1 cellular context compared by ENCODE assay signal in genomic region chr17:76353599-76354316, GRCh38.
TF ChIP-seq lines count a peak whose summit lies in the region.

A gene with protein sequence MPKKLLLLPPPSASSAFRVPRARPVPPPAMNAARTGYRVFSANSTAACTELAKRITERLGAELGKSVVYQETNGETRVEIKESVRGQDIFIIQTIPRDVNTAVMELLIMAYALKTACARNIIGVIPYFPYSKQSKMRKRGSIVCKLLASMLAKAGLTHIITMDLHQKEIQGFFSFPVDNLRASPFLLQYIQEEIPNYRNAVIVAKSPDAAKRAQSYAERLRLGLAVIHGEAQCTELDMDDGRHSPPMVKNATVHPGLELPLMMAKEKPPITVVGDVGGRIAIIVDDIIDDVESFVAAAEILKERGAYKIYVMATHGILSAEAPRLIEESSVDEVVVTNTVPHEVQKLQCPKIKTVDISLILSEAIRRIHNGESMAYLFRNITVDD (minus strand): TSS chr17:76353916. CDS start chr17:76353703, 213 bp downstream.

TF ChIP-seq in HepG2, 621 proteins besides CTCF, POLR2A, EP300 and RAD21 (continued from another document and continues in another):
- no peak for TF ChIP-seq CEBPZ (IDR thresholded peaks at IDR 0.05; ENCODE audit: low read length)
- TF ChIP-seq ATAD3A (CRISPR knock-in tag; IDR thresholded peaks at IDR 0.05), result 0 out of 2 replicates have a peak, but pooled peaks have one; percentile 34
- no peak for TF ChIP-seq FOXM1 (CRISPR knock-in tag; IDR thresholded peaks at IDR 0.05)
- no peak; the same call in 1 of the 2 replicates for TF ChIP-seq NR0B2 (CRISPR knock-in tag; IDR thresholded peaks at IDR 0.05)
- no peak; the same call in 1 of the 2 replicates for TF ChIP-seq ZNF841 (CRISPR knock-in tag; IDR thresholded peaks at IDR 0.05; ENCODE audit: borderline replicate concordance)
- TF ChIP-seq CBX5 (CRISPR knock-in tag; IDR thresholded peaks at IDR 0.05; ENCODE audit: borderline replicate concordance), result peak; percentile 70
- TF ChIP-seq, protein P1, sequence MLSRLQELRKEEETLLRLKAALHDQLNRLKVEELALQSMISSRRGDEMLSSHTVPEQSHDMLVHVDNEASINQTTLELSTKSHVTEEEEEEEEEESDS (CRISPR knock-in tag; IDR thresholded peaks at IDR 0.05; ENCODE audit: borderline replicate concordance), result no peak
- TF ChIP-seq, protein P2, sequence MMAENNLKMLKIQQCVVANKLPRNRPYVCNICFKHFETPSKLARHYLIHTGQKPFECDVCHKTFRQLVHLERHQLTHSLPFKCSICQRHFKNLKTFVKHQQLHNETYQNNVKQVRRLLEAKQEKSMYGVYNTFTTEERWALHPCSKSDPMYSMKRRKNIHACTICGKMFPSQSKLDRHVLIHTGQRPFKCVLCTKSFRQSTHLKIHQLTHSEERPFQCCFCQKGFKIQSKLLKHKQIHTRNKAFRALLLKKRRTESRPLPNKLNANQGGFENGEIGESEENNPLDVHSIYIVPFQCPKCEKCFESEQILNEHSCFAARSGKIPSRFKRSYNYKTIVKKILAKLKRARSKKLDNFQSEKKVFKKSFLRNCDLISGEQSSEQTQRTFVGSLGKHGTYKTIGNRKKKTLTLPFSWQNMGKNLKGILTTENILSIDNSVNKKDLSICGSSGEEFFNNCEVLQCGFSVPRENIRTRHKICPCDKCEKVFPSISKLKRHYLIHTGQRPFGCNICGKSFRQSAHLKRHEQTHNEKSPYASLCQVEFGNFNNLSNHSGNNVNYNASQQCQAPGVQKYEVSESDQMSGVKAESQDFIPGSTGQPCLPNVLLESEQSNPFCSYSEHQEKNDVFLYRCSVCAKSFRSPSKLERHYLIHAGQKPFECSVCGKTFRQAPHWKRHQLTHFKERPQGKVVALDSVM (CRISPR knock-in tag; IDR thresholded peaks at IDR 0.05), result peak; percentile 79
- TF ChIP-seq SMAD3 (CRISPR knock-in tag; IDR thresholded peaks at IDR 0.05), result peak; percentile 88; the same call in 1 of the 2 replicates
- TF ChIP-seq ZNF501 (CRISPR knock-in tag; IDR thresholded peaks at IDR 0.05), result peak; percentile 97
- peak; percentile 95 for TF ChIP-seq ZNF543 (CRISPR knock-in tag; IDR thresholded peaks at IDR 0.05)
- TF ChIP-seq NONO (IDR thresholded peaks at IDR 0.05), result no peak
- TF ChIP-seq NONO (CRISPR knock-in tag; conservative IDR thresholded peaks at IDR 0.05), result peak; percentile 96
- peak; percentile 60; the same call in 1 of the 2 replicates for TF ChIP-seq ELK4 (CRISPR knock-in tag; IDR thresholded peaks at IDR 0.05; ENCODE audit: borderline replicate concordance)
- TF ChIP-seq MED13 (CRISPR knock-in tag; IDR thresholded peaks at IDR 0.05), result peak; percentile 75; the same call in 1 of the 2 replicates
- peak; percentile 97 for TF ChIP-seq DNMT1 (CRISPR knock-in tag; IDR thresholded peaks at IDR 0.05)
- TF ChIP-seq SRF (IDR thresholded peaks at IDR 0.05; ENCODE audit: low read depth, low read length), result peak; percentile 11; the same call in 1 of the 2 replicates
- 0 out of 2 replicates have a peak, but pooled peaks have one; percentile 65 for TF ChIP-seq SKIL (CRISPR knock-in tag; IDR thresholded peaks at IDR 0.05; ENCODE audit: borderline replicate concordance)
- TF ChIP-seq, protein P3, sequence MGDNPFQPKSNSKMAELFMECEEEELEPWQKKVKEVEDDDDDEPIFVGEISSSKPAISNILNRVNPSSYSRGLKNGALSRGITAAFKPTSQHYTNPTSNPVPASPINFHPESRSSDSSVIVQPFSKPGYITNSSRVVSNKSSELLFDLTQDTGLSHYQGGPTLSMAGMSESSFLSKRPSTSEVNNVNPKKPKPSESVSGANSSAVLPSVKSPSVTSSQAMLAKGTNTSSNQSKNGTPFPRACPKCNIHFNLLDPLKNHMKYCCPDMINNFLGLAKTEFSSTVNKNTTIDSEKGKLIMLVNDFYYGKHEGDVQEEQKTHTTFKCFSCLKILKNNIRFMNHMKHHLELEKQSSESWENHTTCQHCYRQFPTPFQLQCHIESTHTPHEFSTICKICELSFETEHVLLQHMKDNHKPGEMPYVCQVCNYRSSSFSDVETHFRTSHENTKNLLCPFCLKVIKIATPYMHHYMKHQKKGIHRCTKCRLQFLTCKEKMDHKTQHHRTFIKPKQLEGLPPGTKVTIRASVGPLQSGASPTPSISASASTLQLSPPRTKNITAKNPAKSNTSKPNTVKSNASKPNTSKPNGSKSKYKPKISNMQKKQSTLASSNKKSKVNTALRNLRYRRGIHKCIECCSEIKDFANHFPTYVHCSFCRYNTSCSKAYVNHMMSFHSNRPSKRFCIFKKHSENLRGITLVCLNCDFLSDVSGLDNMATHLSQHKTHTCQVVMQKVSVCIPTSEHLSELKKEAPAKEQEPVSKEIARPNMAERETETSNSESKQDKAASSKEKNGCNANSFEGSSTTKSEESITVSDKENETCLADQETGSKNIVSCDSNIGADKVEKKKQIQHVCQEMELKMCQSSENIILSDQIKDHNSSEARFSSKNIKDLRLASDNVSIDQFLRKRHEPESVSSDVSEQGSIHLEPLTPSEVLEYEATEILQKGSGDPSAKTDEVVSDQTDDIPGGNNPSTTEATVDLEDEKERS (CRISPR knock-in tag; IDR thresholded peaks at IDR 0.05), result peak; percentile 58; the same call in 1 of the 2 replicates
- peak; percentile 74; the same call in 1 of the 2 replicates for TF ChIP-seq ZNF557 (CRISPR knock-in tag; IDR thresholded peaks at IDR 0.05)
- TF ChIP-seq RFXAP (CRISPR knock-in tag; IDR thresholded peaks at IDR 0.05; ENCODE audit: borderline replicate concordance), result peak; percentile 88; the same call in 1 of the 2 replicates
- TF ChIP-seq PRDM15 (CRISPR knock-in tag; IDR thresholded peaks at IDR 0.05), result 0 out of 2 replicates have a peak, but pooled peaks have one; percentile 48
- TF ChIP-seq ATF7-NPFF (CRISPR knock-in tag; IDR thresholded peaks at IDR 0.05; ENCODE audit: low read depth), result peak; percentile 49
- TF ChIP-seq ZKSCAN5 (CRISPR knock-in tag; IDR thresholded peaks at IDR 0.05), result no peak
- no peak for TF ChIP-seq SMC3 (IDR thresholded peaks at IDR 0.05; ENCODE audit: low read length)
- peak; percentile 95 for TF ChIP-seq E2F2 (CRISPR knock-in tag; IDR thresholded peaks at IDR 0.05; ENCODE audit: borderline replicate concordance)
- TF ChIP-seq, protein P4, sequence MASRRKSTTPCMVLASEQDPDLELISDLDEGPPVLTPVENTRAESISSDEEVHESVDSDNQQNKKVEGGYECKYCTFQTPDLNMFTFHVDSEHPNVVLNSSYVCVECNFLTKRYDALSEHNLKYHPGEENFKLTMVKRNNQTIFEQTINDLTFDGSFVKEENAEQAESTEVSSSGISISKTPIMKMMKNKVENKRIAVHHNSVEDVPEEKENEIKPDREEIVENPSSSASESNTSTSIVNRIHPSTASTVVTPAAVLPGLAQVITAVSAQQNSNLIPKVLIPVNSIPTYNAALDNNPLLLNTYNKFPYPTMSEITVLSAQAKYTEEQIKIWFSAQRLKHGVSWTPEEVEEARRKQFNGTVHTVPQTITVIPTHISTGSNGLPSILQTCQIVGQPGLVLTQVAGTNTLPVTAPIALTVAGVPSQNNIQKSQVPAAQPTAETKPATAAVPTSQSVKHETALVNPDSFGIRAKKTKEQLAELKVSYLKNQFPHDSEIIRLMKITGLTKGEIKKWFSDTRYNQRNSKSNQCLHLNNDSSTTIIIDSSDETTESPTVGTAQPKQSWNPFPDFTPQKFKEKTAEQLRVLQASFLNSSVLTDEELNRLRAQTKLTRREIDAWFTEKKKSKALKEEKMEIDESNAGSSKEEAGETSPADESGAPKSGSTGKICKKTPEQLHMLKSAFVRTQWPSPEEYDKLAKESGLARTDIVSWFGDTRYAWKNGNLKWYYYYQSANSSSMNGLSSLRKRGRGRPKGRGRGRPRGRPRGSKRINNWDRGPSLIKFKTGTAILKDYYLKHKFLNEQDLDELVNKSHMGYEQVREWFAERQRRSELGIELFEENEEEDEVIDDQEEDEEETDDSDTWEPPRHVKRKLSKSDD (CRISPR knock-in tag; IDR thresholded peaks at IDR 0.05; ENCODE audit: low read depth), result peak; percentile 96
- peak; percentile 80 for TF ChIP-seq ZNF790 (CRISPR knock-in tag; IDR thresholded peaks at IDR 0.05; ENCODE audit: borderline replicate concordance)
